ENCODE assay signal across 20 cellular contexts in genomic region chr3:24133942-24134341, GRCh38.
"Had no signal": no experiment of that assay in that cellular context is flagged by ENCODE, and none has a peak within 500 bp of the region (broad histone marks: within the 10 kb centered on the region; RNA-seq: fewer than 3 reads in every experiment).

No MANE protein-coding gene starts in this region.

- H3K4me2 ChIP-seq: hepatocyte had no signal

- H3K9me3 ChIP-seq: colonic mucosa, left ventricle myocardium inferior, lower lobe of right lung, psoas muscle, suprapubic skin, tibial nerve had no signal

- H3K4me3 ChIP-seq: colonic mucosa, hepatocyte, left ventricle myocardium inferior, lower lobe of right lung, psoas muscle, skin epidermis, suprapubic skin, tibial nerve had no signal

- H3K9ac ChIP-seq: parathyroid adenoma had no signal

- H3K27ac ChIP-seq: colonic mucosa, foreskin keratinocyte, hepatocyte, left ventricle myocardium inferior, lower lobe of right lung, parathyroid adenoma, psoas muscle, suprapubic skin, tibial nerve had no signal

- H3K27me3 ChIP-seq: colonic mucosa, foreskin keratinocyte, hepatocyte, suprapubic skin, tibial nerve had no signal

- H3K4me1 ChIP-seq: colonic mucosa had no signal

- DNase-seq: colonic mucosa; dermis blood vessel endothelial cell; foreskin keratinocyte; head of caudate nucleus; kidney; left cardiac atrium; left ventricle myocardium inferior; lower lobe of right lung; mesenchymal stem cell; midbrain; psoas muscle; stimulated activated CD4-positive, alpha-beta T cell treated with anti-CD3 and anti-CD28 coated beads, Interleukin-2, amount 100 ng/mL, for 24 hours; stimulated activated CD4-positive, alpha-beta T cell treated with anti-CD3 and anti-CD28 coated beads, Interleukin-4, amount 100 ng/mL, for 4 hours; stimulated activated naive CD4-positive, alpha-beta T cell treated with Interleukin-2 at 50 U/mL for 16 hours had no signal

- H3K36me3 ChIP-seq: colonic mucosa had no signal

- H2AFZ ChIP-seq: hepatocyte, parathyroid adenoma had no signal

- ATAC-seq: foreskin keratinocyte, left cardiac atrium, lower lobe of right lung, psoas muscle, sciatic nerve had no signal
